In the genomic region with DNA sequence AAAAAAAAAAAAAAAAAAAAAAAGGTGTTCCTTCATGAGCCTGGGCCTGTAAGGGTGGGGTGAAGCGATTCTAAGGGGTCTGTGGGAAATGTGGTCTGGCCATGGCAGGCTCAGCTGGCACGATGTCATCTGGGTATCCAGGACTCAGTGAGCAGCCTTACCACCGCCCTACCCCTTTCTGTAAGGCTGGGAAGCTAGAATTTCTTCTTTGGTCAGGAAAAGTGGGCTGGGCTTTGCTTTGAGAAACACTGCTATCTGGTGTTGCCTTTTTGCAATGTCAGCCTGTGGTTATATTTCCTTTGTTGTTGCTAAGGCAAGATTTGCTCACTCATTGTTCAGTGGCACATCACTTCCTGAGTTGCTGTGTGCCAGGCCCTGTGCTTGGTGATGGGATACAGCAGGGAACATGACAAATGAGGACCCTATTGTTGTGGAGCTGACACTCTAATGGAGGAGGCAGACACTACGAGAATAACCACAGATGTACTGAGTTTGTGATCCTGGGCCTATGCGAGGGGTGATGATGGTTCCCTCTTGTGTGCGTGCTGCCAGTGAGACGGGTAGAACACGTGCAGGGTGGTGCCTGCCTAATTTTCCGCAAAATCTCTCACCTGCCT, we compare ENCODE assay signal across 1 cellular context.
TF ChIP-seq lines count a peak whose summit lies in the region.

No MANE protein-coding gene starts in this region.

TF ChIP-seq in GM23338, 12 proteins besides CTCF, POLR2A, EP300 and RAD21 (continued from another document):
- TF ChIP-seq, protein P1, sequence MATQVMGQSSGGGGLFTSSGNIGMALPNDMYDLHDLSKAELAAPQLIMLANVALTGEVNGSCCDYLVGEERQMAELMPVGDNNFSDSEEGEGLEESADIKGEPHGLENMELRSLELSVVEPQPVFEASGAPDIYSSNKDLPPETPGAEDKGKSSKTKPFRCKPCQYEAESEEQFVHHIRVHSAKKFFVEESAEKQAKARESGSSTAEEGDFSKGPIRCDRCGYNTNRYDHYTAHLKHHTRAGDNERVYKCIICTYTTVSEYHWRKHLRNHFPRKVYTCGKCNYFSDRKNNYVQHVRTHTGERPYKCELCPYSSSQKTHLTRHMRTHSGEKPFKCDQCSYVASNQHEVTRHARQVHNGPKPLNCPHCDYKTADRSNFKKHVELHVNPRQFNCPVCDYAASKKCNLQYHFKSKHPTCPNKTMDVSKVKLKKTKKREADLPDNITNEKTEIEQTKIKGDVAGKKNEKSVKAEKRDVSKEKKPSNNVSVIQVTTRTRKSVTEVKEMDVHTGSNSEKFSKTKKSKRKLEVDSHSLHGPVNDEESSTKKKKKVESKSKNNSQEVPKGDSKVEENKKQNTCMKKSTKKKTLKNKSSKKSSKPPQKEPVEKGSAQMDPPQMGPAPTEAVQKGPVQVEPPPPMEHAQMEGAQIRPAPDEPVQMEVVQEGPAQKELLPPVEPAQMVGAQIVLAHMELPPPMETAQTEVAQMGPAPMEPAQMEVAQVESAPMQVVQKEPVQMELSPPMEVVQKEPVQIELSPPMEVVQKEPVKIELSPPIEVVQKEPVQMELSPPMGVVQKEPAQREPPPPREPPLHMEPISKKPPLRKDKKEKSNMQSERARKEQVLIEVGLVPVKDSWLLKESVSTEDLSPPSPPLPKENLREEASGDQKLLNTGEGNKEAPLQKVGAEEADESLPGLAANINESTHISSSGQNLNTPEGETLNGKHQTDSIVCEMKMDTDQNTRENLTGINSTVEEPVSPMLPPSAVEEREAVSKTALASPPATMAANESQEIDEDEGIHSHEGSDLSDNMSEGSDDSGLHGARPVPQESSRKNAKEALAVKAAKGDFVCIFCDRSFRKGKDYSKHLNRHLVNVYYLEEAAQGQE (IDR thresholded peaks at IDR 0.05; ENCODE audit: unreplicated experiment): no peak
